8 cellular contexts compared by ENCODE assay signal in the genomic region with DNA sequence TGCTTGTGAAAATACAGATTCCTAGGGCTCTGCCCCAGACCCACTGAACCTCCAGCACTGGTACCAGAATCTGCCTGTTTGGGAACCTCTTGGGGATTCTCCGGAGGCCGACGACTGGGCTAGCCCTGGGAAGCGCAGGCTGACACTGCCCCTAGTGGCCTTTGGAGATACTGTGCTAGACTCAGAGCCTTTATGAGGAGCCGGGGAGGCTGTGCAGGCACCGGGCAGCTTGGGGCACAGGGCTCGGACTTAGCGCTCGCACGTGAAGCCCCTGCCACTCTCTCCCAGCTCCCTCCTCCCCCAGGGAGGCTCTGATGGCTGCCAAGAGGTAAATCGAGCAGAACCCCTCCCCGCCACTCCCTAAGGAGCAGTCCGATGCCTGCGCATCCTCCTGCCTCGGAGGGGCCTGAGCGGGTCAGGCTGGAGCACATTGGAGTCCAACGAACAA.
A peak's percentile ranks its signal among the peaks of the same experiment; 100 is the strongest.
DNase-seq lines count a peak whose midpoint lies in the region; ATAC-seq and TF ChIP-seq lines count a peak whose summit lies in the region.

No MANE protein-coding gene starts in this region.

- ATAC-seq in GM18517 (IDR thresholded peaks at IDR 0.05; ENCODE audit: unreplicated experiment), result peak; percentile 61
- ATAC-seq in HG03095 (IDR thresholded peaks at IDR 0.05; ENCODE audit: unreplicated experiment), result peak; percentile 81
- ATAC-seq in GM19324 (IDR thresholded peaks at IDR 0.05; ENCODE audit: low FRiP score, unreplicated experiment), result no peak

- H3K4me3 ChIP-seq in right atrium auricular region, result no peak overlapping the region
- H3K4me3 ChIP-seq in retinal pigment epithelial cell (ENCODE audit: low read length), result no peak overlapping the region

- H3K27ac ChIP-seq in right atrium auricular region, result no peak overlapping the region

- H3K27me3 ChIP-seq in right atrium auricular region, result no peaks in the 10 kb centered on the region

- DNase-seq in CD1c-positive myeloid dendritic cell (ENCODE audit: extremely low spot score), result peak; percentile 13
- DNase-seq in NCI-H345 (lab: John Stamatoyannopoulos, UW), result peak; percentile 60
- DNase-seq in amygdala (lab: John Stamatoyannopoulos, UW), result peak in 54 of 56 donors; percentile 29 to 85 (median 72)
- DNase-seq in right atrium auricular region (ENCODE audit: low spot score), result peak; percentile 64
- DNase-seq in retinal pigment epithelial cell (ENCODE audit: low read depth), result no peak

- H3K4me1 ChIP-seq in right atrium auricular region, result peaks cover 0 to 6% of the 10 kb centered on the region in 2 donors

- H3K9me3 ChIP-seq in right atrium auricular region, result no peaks in the 10 kb centered on the region

- TF ChIP-seq CTCF in right atrium auricular region (IDR thresholded peaks at IDR 0.05), result peak; percentile 73 to 82
- TF ChIP-seq CTCF in retinal pigment epithelial cell (conservative IDR thresholded peaks at IDR 0.05; ENCODE audit: low read depth, low read length), result peak; percentile 94

- H3K36me3 ChIP-seq in right atrium auricular region, result no peaks in the 10 kb centered on the region
